Comparison of ENCODE assay signal across 26 cellular contexts in the genomic region with DNA sequence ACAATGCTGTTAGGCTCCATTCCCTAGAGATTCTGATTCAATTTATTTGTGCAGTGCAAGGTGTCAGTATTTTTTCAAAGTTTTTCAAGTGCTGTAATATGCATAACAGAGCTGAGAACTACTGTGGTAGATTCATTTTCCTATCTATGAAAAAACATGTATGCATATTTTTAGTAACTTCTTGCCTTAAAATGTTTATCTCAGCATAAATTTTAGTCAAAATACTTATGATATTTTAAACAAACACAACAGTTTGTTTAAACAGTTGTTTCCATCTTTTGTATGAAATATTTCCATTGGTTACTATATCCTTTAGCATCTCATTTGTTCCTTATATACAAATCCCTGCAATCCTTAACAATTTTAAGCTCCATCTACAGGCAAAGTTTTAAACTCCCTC.
"Had no signal": no experiment of that assay in that cellular context is flagged by ENCODE, and none has a peak within 500 bp of the region (broad histone marks: within the 10 kb centered on the region; RNA-seq: fewer than 3 reads in every experiment).

No MANE protein-coding gene starts in this region.

- H3K9me3 ChIP-seq: esophagus muscularis mucosa, gastroesophageal sphincter, lower lobe of right lung had no signal

- H3K4me2 ChIP-seq: hepatocyte had no signal

- H3K36me3 ChIP-seq: esophagus muscularis mucosa, gastroesophageal sphincter, heart left ventricle, left ventricle myocardium inferior, lower lobe of right lung had no signal

- H3K27me3 ChIP-seq: dorsolateral prefrontal cortex, esophagus muscularis mucosa, foreskin keratinocyte, gastroesophageal sphincter, heart left ventricle, hepatocyte had no signal

- H3K4me3 Mint-ChIP-seq: immature natural killer cell, mesothelial cell of epicardium, naive B cell had no signal

- FAIRE-seq: colon, endothelial cell of umbilical vein, frontal cortex, kidney had no signal

- DNase-seq: dermis blood vessel endothelial cell; dorsolateral prefrontal cortex; effector CD4-positive, alpha-beta T cell; effector memory CD4-positive, alpha-beta T cell; foreskin keratinocyte; heart left ventricle; hypothalamus; immature natural killer cell; islet precursor cell; kidney; kidney glomerular epithelial cell; left colon; left ventricle myocardium inferior; lower lobe of right lung; mesenchymal stem cell; mucosa of descending colon; naive B cell had no signal

- H3K27ac Mint-ChIP-seq: immature natural killer cell, mesothelial cell of epicardium, naive B cell had no signal

- H3K4me3 ChIP-seq: coronary artery, dorsolateral prefrontal cortex, esophagus muscularis mucosa, gastroesophageal sphincter, heart left ventricle, hepatocyte, left ventricle myocardium inferior, lower lobe of right lung, mucosa of descending colon had no signal

- H3K36me3 Mint-ChIP-seq: immature natural killer cell, mesothelial cell of epicardium, naive B cell had no signal

- ATAC-seq: foreskin keratinocyte, gastroesophageal sphincter, heart left ventricle, left colon, left lobe of liver, lower lobe of right lung, mucosa of descending colon had no signal

- H3K27ac ChIP-seq: coronary artery, dorsolateral prefrontal cortex, esophagus muscularis mucosa, foreskin keratinocyte, gastroesophageal sphincter, heart left ventricle, hepatocyte, left ventricle myocardium inferior, lower lobe of right lung had no signal

- H2AFZ ChIP-seq: hepatocyte had no signal

- H3K4me1 ChIP-seq: esophagus muscularis mucosa, gastroesophageal sphincter, heart left ventricle, left ventricle myocardium inferior, lower lobe of right lung had no signal

- H3K27me3 Mint-ChIP-seq: naive B cell had no signal

- H3K4me1 Mint-ChIP-seq: immature natural killer cell, naive B cell had no signal
